Comparison of ENCODE assay signal across 8 cellular contexts in the genomic region with DNA sequence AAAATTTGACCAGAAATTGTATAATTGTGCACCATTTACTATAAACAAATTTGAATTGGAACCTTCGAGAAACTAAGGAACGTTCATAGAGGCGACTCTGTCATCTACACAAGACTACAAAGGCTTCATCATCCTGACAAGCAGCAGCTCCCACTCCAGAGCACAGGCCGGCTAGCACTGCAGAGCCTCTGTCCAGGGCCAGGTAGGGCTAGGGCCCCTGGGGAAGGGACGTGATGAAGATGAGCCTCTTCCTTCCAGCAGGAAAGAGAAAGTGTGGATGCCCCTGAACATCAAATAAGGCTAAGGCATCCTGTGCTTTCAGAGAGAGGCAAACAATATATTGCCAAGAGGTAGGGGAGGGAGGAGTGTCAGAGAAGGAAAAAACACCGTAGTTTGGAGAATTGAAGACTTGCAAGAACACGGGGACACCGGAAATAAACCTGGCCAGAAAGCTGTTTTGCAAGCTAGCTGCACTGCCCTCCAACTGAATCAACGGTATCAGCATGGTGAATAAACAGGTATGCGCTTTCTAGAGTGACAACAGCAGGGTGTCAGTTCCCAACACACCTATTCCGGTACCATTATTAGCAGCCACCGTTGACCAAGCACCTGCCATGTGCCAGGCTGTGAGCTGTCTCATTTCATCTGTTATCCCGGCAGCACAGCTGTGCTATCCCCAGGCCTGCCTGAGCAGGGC. TPM values are rescaled to one million over a fixed set of nuclear protein-coding genes. Genes with fewer than 3 reads are reported as not detected.
DNase-seq lines count a peak whose midpoint lies in the region; ATAC-seq and TF ChIP-seq lines count a peak whose summit lies in the region.

No MANE protein-coding gene starts in this region.

- H3K9me3 ChIP-seq in OCI-LY3 (ENCODE audit: insufficient read depth, low read length) (no peaks in the 10 kb centered on the region), trophoblast cell (ENCODE audit: insufficient read depth, low read depth, low read length) (peaks cover 2% of the 10 kb centered on the region)

- H4K12ac ChIP-seq in trophoblast cell (ENCODE audit: low read depth, low read length): no peak overlapping the region

- H3K4me1 Mint-ChIP-seq in effector memory CD8-positive, alpha-beta T cell (ENCODE audit: low read depth in 2 of 2): peaks cover 8 to 15% of the 10 kb centered on the region in 2 donors

- WGBS in trophoblast cell (ENCODE audit: extremely low coverage, insufficient coverage, insufficient read length): no CpG with 5 or more reads among the region's 13 CpGs

- no peaks in the 10 kb centered on the region for H3K36me3 ChIP-seq in OCI-LY3 (replicated peaks; ENCODE audit: low read depth, low read length)
- H3K36me3 ChIP-seq in trophoblast cell (ENCODE audit: control insufficient read depth in 1 of 2, insufficient read depth in 2 of 2, low read length in 2 of 2): peaks cover 0 to 2% of the 10 kb centered on the region in 2 experiments

- no peak for ATAC-seq in effector memory CD8-positive, alpha-beta T cell (replicated peaks)
- ATAC-seq in GM19467 (IDR thresholded peaks at IDR 0.05; ENCODE audit: unreplicated experiment): no peak
- no peak for ATAC-seq in GM19328 (IDR thresholded peaks at IDR 0.05; ENCODE audit: unreplicated experiment)

- H2BK120ac ChIP-seq in trophoblast cell (ENCODE audit: insufficient read depth, low read length, poor library complexity): peak overlapping the region; percentile 8

- peak; percentile 37 for DNase-seq in G401 (ENCODE audit: low spot score)
- DNase-seq in effector memory CD8-positive, alpha-beta T cell: no peak
- no peak for DNase-seq in trophoblast cell
- no peak for DNase-seq in NCI-H1048 (lab: John Stamatoyannopoulos, UW)
- DNase-seq in cerebellar cortex (ENCODE audit: low spot score): no peak

- H4K91ac ChIP-seq in trophoblast cell (ENCODE audit: low read depth, low read length): peak overlapping the region; percentile 47

- no peak overlapping the region for H4K8ac ChIP-seq in trophoblast cell (ENCODE audit: low read depth, low read length)

- no peaks in the 10 kb centered on the region for H3K27me3 ChIP-seq in OCI-LY3 (ENCODE audit: low read depth, low read length)
- H3K27me3 ChIP-seq in trophoblast cell (ENCODE audit: insufficient read depth, low read length): no peaks in the 10 kb centered on the region

- H2AFZ ChIP-seq in OCI-LY3 (ENCODE audit: low read depth, low read length) (no peak overlapping the region), trophoblast cell (ENCODE audit: insufficient read depth, low read length, poor library complexity) (no peak overlapping the region)

- no peak overlapping the region for H2AK5ac ChIP-seq in trophoblast cell (ENCODE audit: low read length)

- TF ChIP-seq CTCF in OCI-LY3 (IDR thresholded peaks at IDR 0.05; ENCODE audit: low read depth, low read length): no peak

- H3K18ac ChIP-seq in trophoblast cell (ENCODE audit: low read length): no peak overlapping the region

- H3K4me1 ChIP-seq in OCI-LY3 (ENCODE audit: low read length): peaks cover 17% of the 10 kb centered on the region
- H3K4me1 ChIP-seq in trophoblast cell (ENCODE audit: control insufficient read depth in 1 of 2, insufficient read depth in 2 of 2, low read length in 2 of 2): peaks cover 5 to 11% of the 10 kb centered on the region in 2 experiments

- H3K79me1 ChIP-seq in trophoblast cell (ENCODE audit: low read length): peaks cover 12% of the 10 kb centered on the region

- no peak overlapping the region for H2BK12ac ChIP-seq in trophoblast cell (ENCODE audit: low read length)

- no peaks in the 10 kb centered on the region for H3K9me3 Mint-ChIP-seq in effector memory CD8-positive, alpha-beta T cell

- in situ Hi-C loops in G401 (cut with HindIII; ENCODE audit: low sequenced_read_pairs): no loop called here

- no peaks in the 10 kb centered on the region for H3K27me3 Mint-ChIP-seq in effector memory CD8-positive, alpha-beta T cell

- H3K4me2 ChIP-seq in OCI-LY3 (ENCODE audit: low read length): peak overlapping the region; percentile 92
- H3K4me2 ChIP-seq in trophoblast cell (ENCODE audit: low read length): no peak overlapping the region

- no peak overlapping the region for H3K4ac ChIP-seq in trophoblast cell (ENCODE audit: low read depth, low read length)

- no peak overlapping the region for H2BK5ac ChIP-seq in trophoblast cell (ENCODE audit: low read depth, low read length, poor library complexity)

- H4K20me1 ChIP-seq in OCI-LY3 (ENCODE audit: insufficient read depth, low read length): no peaks in the 10 kb centered on the region

- peaks cover 5% of the 10 kb centered on the region for H3K36me3 Mint-ChIP-seq in effector memory CD8-positive, alpha-beta T cell (ENCODE audit: insufficient read depth)

- H3K27ac Mint-ChIP-seq in effector memory CD8-positive, alpha-beta T cell: peak overlapping the region; percentile 87 to 89

- H3K79me2 ChIP-seq in OCI-LY3 (ENCODE audit: low read length) (peaks cover 25% of the 10 kb centered on the region), trophoblast cell (ENCODE audit: control insufficient read depth, insufficient read depth, low read length, poor library complexity) (peaks cover 2% of the 10 kb centered on the region)

- H3K27ac ChIP-seq in OCI-LY3 (ENCODE audit: low read length) (peak overlapping the region; percentile 49), trophoblast cell (ENCODE audit: low read depth, low read length) (no peak overlapping the region)

- H3K9ac ChIP-seq in OCI-LY3 (ENCODE audit: low read length) (peak overlapping the region; percentile 74), trophoblast cell (ENCODE audit: low read length) (no peak overlapping the region)

- H3K14ac ChIP-seq in trophoblast cell (ENCODE audit: low read length): no peak overlapping the region

- peak overlapping the region; percentile 20 to 79 for H3K4me3 Mint-ChIP-seq in effector memory CD8-positive, alpha-beta T cell

- no peak overlapping the region for H3K23ac ChIP-seq in trophoblast cell (ENCODE audit: low read length)

- peak overlapping the region; percentile 73 for H3K4me3 ChIP-seq in OCI-LY3 (ENCODE audit: low read length)
- no peak overlapping the region for H3K4me3 ChIP-seq in trophoblast cell (ENCODE audit: low read depth, low read length)

RNA-seq across cellular contexts. Expression of gene XXYLT1, which starts 12.4 kb away (rescaled TPM):
- total RNA-seq in G401 (2014; rRNA removed; shearing (Covaris generic)): 60.7 and 80.3 TPM in 2 replicates
- polyA plus RNA-seq in trophoblast cell (2013): 15.3 and 15.4 TPM in 2 replicates
